Comparison of ENCODE assay signal across 16 cellular contexts in the genomic region with DNA sequence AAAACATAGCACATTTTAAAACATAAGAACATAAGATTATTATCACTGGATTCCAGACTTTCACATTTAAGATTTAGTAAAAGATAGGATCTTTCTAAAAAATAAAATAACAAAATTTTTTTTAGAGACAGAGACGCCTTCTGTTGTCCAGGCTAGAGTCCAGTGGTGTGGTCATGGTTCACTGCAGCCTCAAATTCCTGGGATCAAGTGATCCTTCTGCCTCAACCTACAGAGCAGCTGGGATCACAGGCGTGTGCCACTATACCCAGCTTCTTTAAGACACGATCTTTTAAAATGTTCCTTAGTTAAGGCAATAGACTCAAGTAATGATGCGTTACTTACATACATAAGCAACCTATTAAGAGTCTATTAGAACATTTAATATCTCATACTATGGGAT. TPM values are rescaled to one million over a fixed set of nuclear protein-coding genes. Genes with fewer than 3 reads are reported as not detected.
A peak's percentile ranks its signal among the peaks of the same experiment; 100 is the strongest.
DNase-seq lines count a peak whose midpoint lies in the region; ATAC-seq and TF ChIP-seq lines count a peak whose summit lies in the region.
"Had no signal": no experiment of that assay in that cellular context is flagged by ENCODE, and none has a peak within 500 bp of the region (broad histone marks: within the 10 kb centered on the region; RNA-seq: fewer than 3 reads in every experiment).

No MANE protein-coding gene starts in this region.

- no peak overlapping the region for H3K18ac ChIP-seq in IMR-90 (ENCODE audit: low read depth, low read length)

- peaks cover 87% of the 10 kb centered on the region for H3K36me3 Mint-ChIP-seq in activated T-helper 17 cell treated with anti-CD3 and anti-CD28 coated beads, Interleukin-2, amount 50 U/mL, for 72 hours (ENCODE audit: low read depth)

- POLR2A ChIA-PET in IMR-90 (lab: Charles Lee; ENCODE audit: unreplicated experiment), result interaction anchor here (0.6 kb wide), 1 partner anchor 260 kb away, joined by 3 read pairs; no protein-coding TSS in a partner anchor

- H3K79me1 ChIP-seq in IMR-90 (ENCODE audit: low read depth in 1 of 2, low read length in 2 of 2), result peaks cover 4 to 13% of the 10 kb centered on the region in 2 experiments

- no peak for TF ChIP-seq POLR2A in IMR-90 (IDR thresholded peaks at IDR 0.05; ENCODE audit: low read depth, low read length)

- intact Hi-C loops in IMR-90 (cut with micrococcal nuclease), result no loop called here

- H3K9me3 Mint-ChIP-seq in activated T-helper 17 cell treated with anti-CD3 and anti-CD28 coated beads, Interleukin-2, amount 50 U/mL, for 72 hours, result no peaks in the 10 kb centered on the region
- H3K9me3 Mint-ChIP-seq: CD8-positive, alpha-beta T cell had no signal

- no CpG with 5 or more reads among the region's 4 CpGs for WGBS in IMR-90 (ENCODE audit: extremely low coverage in 2 of 2, insufficient read length in 1 of 2), 2 experiments

- H2AK9ac ChIP-seq in IMR-90 (replicated peaks; ENCODE audit: low read depth, low read length, poor library complexity), result no peak overlapping the region

- no peaks in the 10 kb centered on the region for H4K20me1 ChIP-seq in IMR-90 (ENCODE audit: insufficient read depth, low read length)

- peak overlapping the region; percentile 27; the same call in 1 of the 2 replicates for H2BK120ac ChIP-seq in IMR-90 (ENCODE audit: low read depth, low read length)

- H4K91ac ChIP-seq in IMR-90 (ENCODE audit: insufficient read depth, low read depth, low read length), result peak overlapping the region; percentile 32; the same call in 1 of the 2 replicates

- H2AFZ ChIP-seq in IMR-90 (replicated peaks; ENCODE audit: low read length, poor library complexity), result no peak overlapping the region

- H2BK15ac ChIP-seq in IMR-90 (ENCODE audit: low read depth, low read length), result peak overlapping the region; percentile 44; the same call in 1 of the 3 replicates

- peaks cover 23% of the 10 kb centered on the region for H3K36me3 ChIP-seq in IMR-90 (ENCODE audit: control insufficient read depth, insufficient read depth, low read length)

- H4K5ac ChIP-seq in IMR-90 (ENCODE audit: low read depth, low read length), result no peak overlapping the region

- H4K8ac ChIP-seq in IMR-90 (ENCODE audit: low read depth in 2 of 2, low read length in 2 of 2), result no peak overlapping the region

- no peak overlapping the region for H3K27ac ChIP-seq in IMR-90 (ENCODE audit: insufficient read depth, low read length)

- CTCF ChIA-PET in IMR-90 (lab: Yijun Ruan, JAX), result interaction anchor here (1.1 to 1.2 kb wide), 2 partner anchors 15 to 109 kb away, joined by 3 to 5 read pairs; no protein-coding TSS in a partner anchor

- H3K9me1 ChIP-seq in IMR-90 (ENCODE audit: insufficient read depth, low read length), result peaks cover 7% of the 10 kb centered on the region; the same call in 1 of the 2 replicates

- no peak overlapping the region for H3K4me3 Mint-ChIP-seq in activated T-helper 17 cell treated with anti-CD3 and anti-CD28 coated beads, Interleukin-2, amount 50 U/mL, for 72 hours
- H3K4me3 Mint-ChIP-seq: CD8-positive, alpha-beta T cell had no signal

- dilution Hi-C loops in IMR-90 (cut with HindIII; ENCODE audit: low sequenced_read_pairs, unreplicated experiment), result no loop called here

- H3K14ac ChIP-seq in IMR-90 (replicated peaks; ENCODE audit: low read depth, low read length), result peak overlapping the region; percentile 73; the same call in 1 of the 2 replicates

- no peak overlapping the region for H3K4me2 ChIP-seq in IMR-90 (ENCODE audit: low read depth, low read length)

- H3K27me3 Mint-ChIP-seq in activated T-helper 17 cell treated with anti-CD3 and anti-CD28 coated beads, Interleukin-2, amount 50 U/mL, for 72 hours, result no peaks in the 10 kb centered on the region

- BruUV-seq in IMR-90 (replicated peaks; lab: Mats Ljungman, UMichigan), result no TSS peak

- no peak overlapping the region for H3K56ac ChIP-seq in IMR-90 (ENCODE audit: extremely low read depth, insufficient read depth, low read length)

- H3K4me3 ChIP-seq in IMR-90 (ENCODE audit: insufficient read depth, low read depth, low read length), result no peak overlapping the region

- H3K23ac ChIP-seq in IMR-90 (ENCODE audit: low read depth, low read length), result no peak overlapping the region

- no peak for TF ChIP-seq CTCF in IMR-90 (conservative IDR thresholded peaks at IDR 0.05; ENCODE audit: low read depth, low read length)

- H3K27me3 ChIP-seq in IMR-90 (ENCODE audit: control insufficient read depth, insufficient read depth, low read length), result no peaks in the 10 kb centered on the region

- in situ Hi-C loops in IMR-90 (cut with MboI; ENCODE audit: low sequenced_read_pairs), result no loop called here

- H2BK20ac ChIP-seq in IMR-90 (ENCODE audit: low read depth, low read length), result 0 out of 2 replicates have a peak overlapping the region, but pooled peaks have one; percentile 75

- H2AK5ac ChIP-seq in IMR-90 (ENCODE audit: low read depth, low read length), result peak overlapping the region; percentile 75; the same call in 1 of the 2 replicates

- no peak for ATAC-seq in IMR-90 (ENCODE audit: low read depth)
- no peak for ATAC-seq in activated T-helper 17 cell treated with anti-CD3 and anti-CD28 coated beads, Interleukin-2, amount 50 U/mL, for 72 hours (replicated peaks)
- no peak for ATAC-seq in GM18511 (IDR thresholded peaks at IDR 0.05; ENCODE audit: unreplicated experiment)
- ATAC-seq: CD8-positive, alpha-beta T cell had no signal

- peak overlapping the region; percentile 48 for H3K4ac ChIP-seq in IMR-90 (ENCODE audit: low read depth, low read length)

- peaks cover 2% of the 10 kb centered on the region; the same call in 1 of the 2 replicates for H3K4me1 ChIP-seq in IMR-90 (ENCODE audit: control insufficient read depth, insufficient read depth, low read length)

- no peak for DNase-seq in IMR-90
- peak; percentile 23 for DNase-seq in glomerular visceral epithelial cell (ENCODE audit: extremely low spot score)
- peak; percentile 52 for DNase-seq in renal cortical epithelial cell (ENCODE audit: low read depth)
- DNase-seq in hippocampal formation (lab: John Stamatoyannopoulos, UW), result no peak
- no peak for DNase-seq in superior temporal gyrus (ENCODE audit: extremely low spot score)
- no peak for DNase-seq in foreskin melanocyte
- DNase-seq: CD8-positive, alpha-beta T cell; DND-41; GDM1; Karpas-422; NCI-H1417 treated with DMSO at 0.1 percent for 48 hours; NCI-H2029 treated with DMSO at 0.1 percent for 48 hours; NCI-H510A treated with DMSO at 0.1 percent for 48 hours; RPMI8226 had no signal

- peak overlapping the region; percentile 50 for H2BK5ac ChIP-seq in IMR-90 (ENCODE audit: low read depth, low read length, poor library complexity, severe bottlenecking)

- H3K9ac ChIP-seq in IMR-90 (ENCODE audit: low read depth, low read length), result no peak overlapping the region

- TF ChIP-seq RAD21 in IMR-90 (IDR thresholded peaks at IDR 0.05; ENCODE audit: low read length), result no peak

- H3K4me1 Mint-ChIP-seq in activated T-helper 17 cell treated with anti-CD3 and anti-CD28 coated beads, Interleukin-2, amount 50 U/mL, for 72 hours, result peaks cover 11% of the 10 kb centered on the region

- H3K9me3 ChIP-seq in IMR-90 (ENCODE audit: control insufficient read depth, insufficient read depth, low read length), result no peaks in the 10 kb centered on the region

- peak overlapping the region; percentile 86 for H3K27ac Mint-ChIP-seq in activated T-helper 17 cell treated with anti-CD3 and anti-CD28 coated beads, Interleukin-2, amount 50 U/mL, for 72 hours
- H3K27ac Mint-ChIP-seq: CD8-positive, alpha-beta T cell had no signal

TF ChIP-seq in IMR-90, 13 proteins besides CTCF, POLR2A, EP300 and RAD21 (continues in another document):
- no peak for TF ChIP-seq SMC3 (IDR thresholded peaks at IDR 0.05; ENCODE audit: low read depth, low read length)
- no peak for TF ChIP-seq CHD1 (IDR thresholded peaks at IDR 0.05; ENCODE audit: low read depth, low read length)
- TF ChIP-seq ELK1 (IDR thresholded peaks at IDR 0.05; ENCODE audit: borderline replicate concordance, low read depth, low read length), result no peak
- TF ChIP-seq FOS (IDR thresholded peaks at IDR 0.05; ENCODE audit: low read depth, low read length), result no peak
- no peak for TF ChIP-seq CEBPB (IDR thresholded peaks at IDR 0.05; ENCODE audit: low read depth, low read length)

RNA-seq across cellular contexts. Expression of gene ALG5, which starts 32.7 kb away (rescaled TPM):
- total RNA-seq in IMR-90 (2012; rRNA removed) (19.4 and 29.4 TPM in 2 replicates), renal cortical epithelial cell (37.5 and 49.7 TPM in 2 replicates)
- polyA plus RNA-seq in IMR-90 (2012; rRNA removed), result 20.4 and 21.9 TPM in 2 replicates
- 6.6 and 7.5 TPM in 2 replicates for polyA plus RNA-seq in IMR-90 (2012; cell fraction: cytosol; rRNA removed)
- 2.3 and 14.2 TPM in 2 replicates for polyA plus RNA-seq in IMR-90 (2012; cell fraction: nucleus; rRNA removed; ENCODE audit: low replicate concordance)
- 10 to 100 TPM; 19.5 to 30.1 TPM for total RNA-seq in activated T-helper 17 cell treated with anti-CD3 and anti-CD28 coated beads, Interleukin-2, amount 50 U/mL, for 72 hours

RNA-seq across cellular contexts. Expression of gene EXOSC8, which starts 34.2 kb away (rescaled TPM):
- total RNA-seq in IMR-90 (2012; rRNA removed), result 29.8 and 31.7 TPM in 2 replicates
- polyA plus RNA-seq in IMR-90 (2012; rRNA removed), result 34.0 and 40.1 TPM in 2 replicates
- 4.4 and 8.5 TPM in 2 replicates for polyA plus RNA-seq in IMR-90 (2012; cell fraction: cytosol; rRNA removed)
- 6.5 and 39.2 TPM in 2 replicates for polyA plus RNA-seq in IMR-90 (2012; cell fraction: nucleus; rRNA removed; ENCODE audit: low replicate concordance)
- total RNA-seq in activated T-helper 17 cell treated with anti-CD3 and anti-CD28 coated beads, Interleukin-2, amount 50 U/mL, for 72 hours, result 100 to 1,000 TPM in 1 of 2 donors, 10 to 100 TPM in 1; 77.3 to 118 TPM
- total RNA-seq in renal cortical epithelial cell, result 15.4 and 26.7 TPM in 2 replicates

RNA-seq across cellular contexts. Expression of gene SMAD9, which starts 46.4 kb away (rescaled TPM):
- total RNA-seq in IMR-90 (2012; rRNA removed), result 4.8 and 5.8 TPM in 2 replicates
- 2.7 and 3.2 TPM in 2 replicates for polyA plus RNA-seq in IMR-90 (2012; rRNA removed)
- 1.4 and 4.5 TPM in 2 replicates for polyA plus RNA-seq in IMR-90 (2012; cell fraction: cytosol; rRNA removed)
- 2.5 and 4.0 TPM in 2 replicates for polyA plus RNA-seq in IMR-90 (2012; cell fraction: nucleus; rRNA removed; ENCODE audit: low replicate concordance)
- under 1 TPM in 1 of 2 donors, not detected in 1; 0.42 TPM for total RNA-seq in activated T-helper 17 cell treated with anti-CD3 and anti-CD28 coated beads, Interleukin-2, amount 50 U/mL, for 72 hours
- 0.52 and 9.3 TPM in 2 replicates for total RNA-seq in renal cortical epithelial cell
- total RNA-seq: CD8-positive, alpha-beta T cell had no signal

Comparison
In these comparisons a context has a peak if more than half of its experiments do, and no peak if none do; other contexts are left out.
1. DNase-seq: peak in glomerular visceral epithelial cell (single experiment) and renal cortical epithelial cell (single experiment); none in IMR-90 (single experiment), hippocampal formation (0 of 2), superior temporal gyrus (single experiment) and foreskin melanocyte (single experiment).